Comparison of ENCODE assay signal across 12 cellular contexts in the genomic region with DNA sequence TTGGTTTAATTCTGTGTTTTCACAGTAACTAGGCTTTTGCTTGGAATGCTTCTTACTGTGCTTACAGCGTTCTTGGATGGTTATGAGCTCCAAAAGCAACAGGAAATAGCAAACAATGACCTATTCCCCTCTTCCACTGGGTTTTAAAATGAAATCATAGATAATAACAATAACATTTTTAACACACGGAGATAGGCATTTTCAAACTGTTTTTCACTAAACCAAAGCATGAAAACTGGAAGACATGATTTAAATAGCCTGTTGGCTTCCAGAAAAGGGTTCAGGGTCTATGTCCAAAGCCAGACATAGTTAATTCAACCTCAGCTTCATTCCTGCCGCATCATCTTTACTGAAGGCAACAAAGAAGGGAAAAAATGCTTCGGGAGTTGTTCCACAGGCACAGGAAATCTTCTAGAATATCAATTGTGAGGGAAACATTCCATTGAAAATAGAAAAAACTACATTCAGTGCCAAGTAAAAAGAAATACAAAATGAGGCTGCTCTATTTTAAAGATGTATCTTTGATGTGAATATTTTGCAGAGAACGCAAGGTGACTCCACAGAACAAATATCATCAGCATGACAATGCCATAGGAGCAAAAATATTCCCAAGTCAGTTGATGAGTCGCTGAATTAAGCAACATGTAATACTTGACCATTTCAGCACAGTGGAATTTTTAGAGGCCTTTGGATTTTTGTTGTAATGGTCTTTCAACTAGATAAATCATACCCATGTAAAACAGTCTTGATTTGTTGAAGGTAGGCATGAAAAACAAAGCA.
DNase-seq lines count a peak whose midpoint lies in the region; ATAC-seq and TF ChIP-seq lines count a peak whose summit lies in the region.
"Had no signal": no experiment of that assay in that cellular context is flagged by ENCODE, and none has a peak within 500 bp of the region (broad histone marks: within the 10 kb centered on the region; RNA-seq: fewer than 3 reads in every experiment).

No MANE protein-coding gene starts in this region.

- H3K4me3 ChIP-seq in heart right ventricle, result peak overlapping the region in 1 of 10 donors; percentile 12
- H3K4me3 ChIP-seq in esophagus muscularis mucosa, result no peak overlapping the region
- no peak overlapping the region for H3K4me3 ChIP-seq in aorta (ENCODE audit: low read length in 2 of 2)

- H3K27ac ChIP-seq in heart right ventricle, result peak overlapping the region; percentile 12 to 87 (median 76)
- H3K27ac ChIP-seq in esophagus muscularis mucosa (replicated peaks in 1 of 4), result peak overlapping the region; percentile 50 to 64 (median 60)
- peak overlapping the region; percentile 51 to 94 for H3K27ac ChIP-seq in aorta (ENCODE audit: low read depth in 1 of 2, low read length in 2 of 2)

- H3K27me3 ChIP-seq in heart right ventricle (no peaks in the 10 kb centered on the region), esophagus muscularis mucosa (no peaks in the 10 kb centered on the region), aorta (ENCODE audit: control insufficient read depth in 1 of 2, insufficient read depth in 2 of 2, low read length in 1 of 2) (no peaks in the 10 kb centered on the region)

- TF ChIP-seq CTCF in heart right ventricle (IDR thresholded peaks at IDR 0.05), result no peak
- TF ChIP-seq CTCF in esophagus muscularis mucosa (IDR thresholded peaks at IDR 0.05), result no peak

- TF ChIP-seq POLR2A in esophagus muscularis mucosa (IDR thresholded peaks at IDR 0.05; ENCODE audit: low read depth), result no peak

- no peak for TF ChIP-seq EP300 in esophagus muscularis mucosa (IDR thresholded peaks at IDR 0.05)

- DNase-seq in heart right ventricle (no peak), cardiac septum (ENCODE audit: low spot score) (no peak), esophagus muscularis mucosa (ENCODE audit: extremely low spot score) (no peak), myocyte (ENCODE audit: low read depth) (peak; percentile 21), aorta (no peak), GM19240 (ENCODE audit: insufficient read length, low spot score) (no peak)
- DNase-seq: 8988T; activated T-cell treated with anti-CD3 and anti-CD28 coated beads, Interleukin-2, amount 50 U/mL, for 72 hours; Kasumi-1; naive B cell had no signal

- ATAC-seq in heart right ventricle (peak in 7 of 8 donors; percentile 38 to 84 (median 73)), aorta (ENCODE audit: low FRiP score) (peak; percentile 78), HG03342 (IDR thresholded peaks at IDR 0.05; ENCODE audit: unreplicated experiment) (no peak), HG03442 (IDR thresholded peaks at IDR 0.05; ENCODE audit: unreplicated experiment) (no peak)
- ATAC-seq: activated T-cell treated with anti-CD3 and anti-CD28 coated beads, Interleukin-2, amount 50 U/mL, for 72 hours had no signal

- H3K36me3 ChIP-seq in heart right ventricle (peaks cover 0 to 100% (median 47%) of the 10 kb centered on the region in 9 donors), esophagus muscularis mucosa (peaks cover 50 to 88% (median 80%) of the 10 kb centered on the region in 4 donors), aorta (ENCODE audit: control insufficient read depth in 1 of 2, insufficient read depth in 2 of 2, low read length in 1 of 2) (no peaks in the 10 kb centered on the region)

- H3K9me3 ChIP-seq in heart right ventricle (peaks cover 0 to 7% (median 0%) of the 10 kb centered on the region in 11 donors), esophagus muscularis mucosa (no peaks in the 10 kb centered on the region), aorta (ENCODE audit: control insufficient read depth, low read length) (no peaks in the 10 kb centered on the region)

- WGBS in heart right ventricle, 2 donors, result 42 to 55% methylated on average over 6 of the region's 6 CpGs
- 46% methylated on average over 6 of the region's 6 CpGs for WGBS in esophagus muscularis mucosa
- whole genome bisulfite sequencing in aorta, 2 donors, result 4 to 8% methylated on average over 6 of the region's 6 CpGs

- peaks cover 0 to 71% (median 57%) of the 10 kb centered on the region in 9 donors for H3K4me1 ChIP-seq in heart right ventricle
- peaks cover 21 to 26% (median 22%) of the 10 kb centered on the region in 4 donors for H3K4me1 ChIP-seq in esophagus muscularis mucosa
- H3K4me1 ChIP-seq in aorta (ENCODE audit: control insufficient read depth in 1 of 2, insufficient read depth in 2 of 2, low read length in 2 of 2), result peaks cover 2 to 11% of the 10 kb centered on the region in 2 donors

- intact Hi-C loops in heart right ventricle (cut with DNase I), result loop anchor here in 2 of 10 donors (5.0 to 10.0 kb wide), 3 partner anchors 33 to 83 kb away; partner anchors contain the start of gene NID1 (in 2 of the 2)
- intact Hi-C loops in cardiac septum (cut with DNase I), result no loop called here
- intact Hi-C loops in esophagus muscularis mucosa (cut with DNase I), result no loop called here
- intact Hi-C loops in aorta (cut with DNase I), result no loop called here

Comparison
In these comparisons a context has a peak if more than half of its experiments do, and no peak if none do; other contexts are left out.
1. ATAC-seq: peak in heart right ventricle (7 of 8) and aorta (single experiment); none in HG03342 (single experiment) and HG03442 (single experiment).
2. Peak in every context shown above with its lines, with median percentiles within 50 percentile points of each other: H3K27ac ChIP-seq.